1 cellular context compared by ENCODE assay signal in the genomic region with DNA sequence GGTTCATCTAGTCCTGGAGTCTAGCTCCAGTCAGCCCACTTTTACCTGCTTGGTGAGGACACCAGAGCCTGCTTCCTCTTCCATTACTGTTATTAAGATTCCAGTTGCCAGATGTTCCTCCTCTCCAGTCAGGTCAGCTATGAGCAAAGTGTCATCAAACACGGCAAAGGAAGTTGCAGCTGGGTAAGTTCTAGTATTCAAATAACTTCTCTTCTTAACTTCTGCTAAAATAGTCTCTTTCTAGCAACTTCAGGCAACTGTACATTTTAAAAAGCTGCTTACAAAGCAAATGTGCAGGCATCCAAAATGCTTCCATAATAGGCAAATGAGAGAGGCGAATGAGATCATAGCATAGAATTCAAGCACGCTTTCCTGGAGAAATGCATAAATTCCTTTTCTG.
TF ChIP-seq lines count a peak whose summit lies in the region.

No MANE protein-coding gene starts in this region.

TF ChIP-seq in HepG2, 621 proteins besides CTCF, POLR2A, EP300 and RAD21 (continued from another document):
- TF ChIP-seq, protein P1, sequence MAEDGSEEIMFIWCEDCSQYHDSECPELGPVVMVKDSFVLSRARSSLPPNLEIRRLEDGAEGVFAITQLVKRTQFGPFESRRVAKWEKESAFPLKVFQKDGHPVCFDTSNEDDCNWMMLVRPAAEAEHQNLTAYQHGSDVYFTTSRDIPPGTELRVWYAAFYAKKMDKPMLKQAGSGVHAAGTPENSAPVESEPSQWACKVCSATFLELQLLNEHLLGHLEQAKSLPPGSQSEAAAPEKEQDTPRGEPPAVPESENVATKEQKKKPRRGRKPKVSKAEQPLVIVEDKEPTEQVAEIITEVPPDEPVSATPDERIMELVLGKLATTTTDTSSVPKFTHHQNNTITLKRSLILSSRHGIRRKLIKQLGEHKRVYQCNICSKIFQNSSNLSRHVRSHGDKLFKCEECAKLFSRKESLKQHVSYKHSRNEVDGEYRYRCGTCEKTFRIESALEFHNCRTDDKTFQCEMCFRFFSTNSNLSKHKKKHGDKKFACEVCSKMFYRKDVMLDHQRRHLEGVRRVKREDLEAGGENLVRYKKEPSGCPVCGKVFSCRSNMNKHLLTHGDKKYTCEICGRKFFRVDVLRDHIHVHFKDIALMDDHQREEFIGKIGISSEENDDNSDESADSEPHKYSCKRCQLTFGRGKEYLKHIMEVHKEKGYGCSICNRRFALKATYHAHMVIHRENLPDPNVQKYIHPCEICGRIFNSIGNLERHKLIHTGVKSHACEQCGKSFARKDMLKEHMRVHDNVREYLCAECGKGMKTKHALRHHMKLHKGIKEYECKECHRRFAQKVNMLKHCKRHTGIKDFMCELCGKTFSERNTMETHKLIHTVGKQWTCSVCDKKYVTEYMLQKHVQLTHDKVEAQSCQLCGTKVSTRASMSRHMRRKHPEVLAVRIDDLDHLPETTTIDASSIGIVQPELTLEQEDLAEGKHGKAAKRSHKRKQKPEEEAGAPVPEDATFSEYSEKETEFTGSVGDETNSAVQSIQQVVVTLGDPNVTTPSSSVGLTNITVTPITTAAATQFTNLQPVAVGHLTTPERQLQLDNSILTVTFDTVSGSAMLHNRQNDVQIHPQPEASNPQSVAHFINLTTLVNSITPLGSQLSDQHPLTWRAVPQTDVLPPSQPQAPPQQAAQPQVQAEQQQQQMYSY (CRISPR knock-in tag; IDR thresholded peaks at IDR 0.05), result peak; percentile 94
- no peak for TF ChIP-seq NONO (IDR thresholded peaks at IDR 0.05)
- no peak for TF ChIP-seq NONO (CRISPR knock-in tag; conservative IDR thresholded peaks at IDR 0.05)
TF ChIP-seq in HepG2: peak in this region for 3.
